ENCODE assay signal across 19 cellular contexts in the genomic region with DNA sequence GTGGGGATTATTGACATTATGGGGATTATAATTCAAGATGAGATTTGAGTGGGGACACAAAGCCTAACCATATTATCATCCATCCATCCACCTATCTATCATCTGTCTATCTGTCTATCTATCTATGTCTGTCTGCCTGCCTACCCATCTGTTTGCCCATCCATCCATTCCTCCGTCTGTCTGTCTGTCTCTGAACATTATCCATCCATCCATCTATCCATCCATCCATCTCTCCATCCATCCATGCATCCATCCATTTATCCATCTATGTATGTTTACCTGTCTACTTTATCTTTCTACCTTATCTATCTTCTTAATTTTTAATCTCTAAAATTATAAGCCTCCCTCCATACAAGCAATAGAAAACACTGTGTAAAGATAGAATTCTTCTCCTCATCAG.
"Had no signal": no experiment of that assay in that cellular context is flagged by ENCODE, and none has a peak within 500 bp of the region (broad histone marks: within the 10 kb centered on the region; RNA-seq: fewer than 3 reads in every experiment).

No MANE protein-coding gene starts in this region.

- H3K27ac ChIP-seq: coronary artery, dorsolateral prefrontal cortex, esophagus muscularis mucosa, foreskin keratinocyte, gastroesophageal sphincter, heart right ventricle, left lung, lower lobe of right lung had no signal

- DNase-seq: dermis blood vessel endothelial cell; dorsolateral prefrontal cortex; effector CD4-positive, alpha-beta T cell; effector memory CD4-positive, alpha-beta T cell; foreskin keratinocyte; head of caudate nucleus; heart right ventricle; hippocampal formation; left cardiac atrium; left lung; left ventricle myocardium superior; lower lobe of right lung; mesenchymal stem cell; mucosa of descending colon; naive B cell had no signal

- H3K27me3 Mint-ChIP-seq: naive B cell had no signal

- H3K27ac Mint-ChIP-seq: mesothelial cell of epicardium, naive B cell had no signal

- ATAC-seq: foreskin keratinocyte, gastroesophageal sphincter, heart right ventricle, left cardiac atrium, left lung, left ventricle myocardium superior, lower lobe of right lung, mucosa of descending colon had no signal

- H3K4me3 Mint-ChIP-seq: mesothelial cell of epicardium, naive B cell had no signal
